1 cellular context compared by ENCODE assay signal in the genomic region with DNA sequence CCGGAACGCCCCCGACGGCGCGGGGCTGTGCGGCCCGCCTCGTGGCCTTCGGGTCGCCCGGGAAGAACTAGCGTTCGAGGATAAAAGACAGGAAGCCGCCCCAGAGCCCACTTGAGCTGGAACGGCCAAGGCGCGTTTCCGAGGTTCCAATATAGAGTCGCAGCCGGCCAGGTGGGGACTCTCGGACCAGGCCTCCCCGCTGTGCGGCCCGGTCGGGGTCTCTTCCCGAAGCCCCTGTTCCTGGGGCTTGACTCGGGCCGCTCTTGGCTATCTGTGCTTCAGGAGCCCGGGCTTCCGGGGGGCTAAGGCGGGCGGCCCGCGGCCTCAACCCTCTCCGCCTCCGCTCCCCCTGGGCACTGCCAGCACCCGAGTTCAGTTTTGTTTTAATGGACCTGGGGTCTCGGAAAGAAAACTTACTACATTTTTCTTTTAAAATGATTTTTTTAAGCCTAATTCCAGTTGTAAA.
TF ChIP-seq lines count a peak whose summit lies in the region.

No MANE protein-coding gene starts in this region.

TF ChIP-seq in K562, 482 proteins besides CTCF, POLR2A, EP300 and RAD21 (continued from another document and continues in another):
- TF ChIP-seq, protein P1, sequence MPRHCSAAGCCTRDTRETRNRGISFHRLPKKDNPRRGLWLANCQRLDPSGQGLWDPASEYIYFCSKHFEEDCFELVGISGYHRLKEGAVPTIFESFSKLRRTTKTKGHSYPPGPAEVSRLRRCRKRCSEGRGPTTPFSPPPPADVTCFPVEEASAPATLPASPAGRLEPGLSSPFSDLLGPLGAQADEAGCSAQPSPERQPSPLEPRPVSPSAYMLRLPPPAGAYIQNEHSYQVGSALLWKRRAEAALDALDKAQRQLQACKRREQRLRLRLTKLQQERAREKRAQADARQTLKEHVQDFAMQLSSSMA (CRISPR knock-in tag; IDR thresholded peaks at IDR 0.05): no peak
- TF ChIP-seq TAL1 (IDR thresholded peaks at IDR 0.05) (no peak), YBX1 (IDR thresholded peaks at IDR 0.05) (no peak), CBX2 (IDR thresholded peaks at IDR 0.05; ENCODE audit: insufficient read depth, low read length, poor library complexity, severe bottlenecking) (no peak), HOXB6 (CRISPR knock-in tag; IDR thresholded peaks at IDR 0.05; ENCODE audit: borderline replicate concordance) (no peak), ZNF583 (CRISPR knock-in tag; IDR thresholded peaks at IDR 0.05) (peak; percentile 59; the same call in 1 of the 2 replicates), ZNF77 (CRISPR knock-in tag; IDR thresholded peaks at IDR 0.05) (no peak), ZNF124 (CRISPR knock-in tag; IDR thresholded peaks at IDR 0.05) (no peak), ELF4 (CRISPR knock-in tag; IDR thresholded peaks at IDR 0.05) (no peak), RFX1 (IDR thresholded peaks at IDR 0.05) (no peak), POLR2G (IDR thresholded peaks at IDR 0.05; ENCODE audit: low read depth, low read length) (peak; percentile 48; the same call in 1 of the 2 replicates), DMBX1 (CRISPR knock-in tag; IDR thresholded peaks at IDR 0.05; ENCODE audit: borderline replicate concordance) (peak; percentile 80; the same call in 1 of the 2 replicates), ZNF41 (CRISPR knock-in tag; conservative IDR thresholded peaks at IDR 0.05) (no peak), IFI16 (CRISPR knock-in tag; IDR thresholded peaks at IDR 0.05) (no peak), CBX1 (IDR thresholded peaks at IDR 0.05; ENCODE audit: low read depth) (peak; percentile 29; the same call in 1 of the 2 replicates), ZBTB8A (IDR thresholded peaks at IDR 0.05; ENCODE audit: partially characterized antibody) (no peak), WHSC1 (IDR thresholded peaks at IDR 0.05; ENCODE audit: low read length) (no peak), IRF2 (CRISPR knock-in tag; IDR thresholded peaks at IDR 0.05) (no peak), ZNF589 (CRISPR knock-in tag; IDR thresholded peaks at IDR 0.05; ENCODE audit: low read depth) (no peak; the same call in 1 of the 2 replicates), MCM5 (IDR thresholded peaks at IDR 0.05; ENCODE audit: low read depth) (no peak)
- TF ChIP-seq, protein P2, sequence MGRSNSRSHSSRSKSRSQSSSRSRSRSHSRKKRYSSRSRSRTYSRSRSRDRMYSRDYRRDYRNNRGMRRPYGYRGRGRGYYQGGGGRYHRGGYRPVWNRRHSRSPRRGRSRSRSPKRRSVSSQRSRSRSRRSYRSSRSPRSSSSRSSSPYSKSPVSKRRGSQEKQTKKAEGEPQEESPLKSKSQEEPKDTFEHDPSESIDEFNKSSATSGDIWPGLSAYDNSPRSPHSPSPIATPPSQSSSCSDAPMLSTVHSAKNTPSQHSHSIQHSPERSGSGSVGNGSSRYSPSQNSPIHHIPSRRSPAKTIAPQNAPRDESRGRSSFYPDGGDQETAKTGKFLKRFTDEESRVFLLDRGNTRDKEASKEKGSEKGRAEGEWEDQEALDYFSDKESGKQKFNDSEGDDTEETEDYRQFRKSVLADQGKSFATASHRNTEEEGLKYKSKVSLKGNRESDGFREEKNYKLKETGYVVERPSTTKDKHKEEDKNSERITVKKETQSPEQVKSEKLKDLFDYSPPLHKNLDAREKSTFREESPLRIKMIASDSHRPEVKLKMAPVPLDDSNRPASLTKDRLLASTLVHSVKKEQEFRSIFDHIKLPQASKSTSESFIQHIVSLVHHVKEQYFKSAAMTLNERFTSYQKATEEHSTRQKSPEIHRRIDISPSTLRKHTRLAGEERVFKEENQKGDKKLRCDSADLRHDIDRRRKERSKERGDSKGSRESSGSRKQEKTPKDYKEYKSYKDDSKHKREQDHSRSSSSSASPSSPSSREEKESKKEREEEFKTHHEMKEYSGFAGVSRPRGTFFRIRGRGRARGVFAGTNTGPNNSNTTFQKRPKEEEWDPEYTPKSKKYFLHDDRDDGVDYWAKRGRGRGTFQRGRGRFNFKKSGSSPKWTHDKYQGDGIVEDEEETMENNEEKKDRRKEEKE (IDR thresholded peaks at IDR 0.05; ENCODE audit: borderline replicate concordance in 1 of 2, control insufficient read depth in 1 of 2, low read depth in 2 of 2, low read length in 1 of 2): no peak
- TF ChIP-seq, protein P3, sequence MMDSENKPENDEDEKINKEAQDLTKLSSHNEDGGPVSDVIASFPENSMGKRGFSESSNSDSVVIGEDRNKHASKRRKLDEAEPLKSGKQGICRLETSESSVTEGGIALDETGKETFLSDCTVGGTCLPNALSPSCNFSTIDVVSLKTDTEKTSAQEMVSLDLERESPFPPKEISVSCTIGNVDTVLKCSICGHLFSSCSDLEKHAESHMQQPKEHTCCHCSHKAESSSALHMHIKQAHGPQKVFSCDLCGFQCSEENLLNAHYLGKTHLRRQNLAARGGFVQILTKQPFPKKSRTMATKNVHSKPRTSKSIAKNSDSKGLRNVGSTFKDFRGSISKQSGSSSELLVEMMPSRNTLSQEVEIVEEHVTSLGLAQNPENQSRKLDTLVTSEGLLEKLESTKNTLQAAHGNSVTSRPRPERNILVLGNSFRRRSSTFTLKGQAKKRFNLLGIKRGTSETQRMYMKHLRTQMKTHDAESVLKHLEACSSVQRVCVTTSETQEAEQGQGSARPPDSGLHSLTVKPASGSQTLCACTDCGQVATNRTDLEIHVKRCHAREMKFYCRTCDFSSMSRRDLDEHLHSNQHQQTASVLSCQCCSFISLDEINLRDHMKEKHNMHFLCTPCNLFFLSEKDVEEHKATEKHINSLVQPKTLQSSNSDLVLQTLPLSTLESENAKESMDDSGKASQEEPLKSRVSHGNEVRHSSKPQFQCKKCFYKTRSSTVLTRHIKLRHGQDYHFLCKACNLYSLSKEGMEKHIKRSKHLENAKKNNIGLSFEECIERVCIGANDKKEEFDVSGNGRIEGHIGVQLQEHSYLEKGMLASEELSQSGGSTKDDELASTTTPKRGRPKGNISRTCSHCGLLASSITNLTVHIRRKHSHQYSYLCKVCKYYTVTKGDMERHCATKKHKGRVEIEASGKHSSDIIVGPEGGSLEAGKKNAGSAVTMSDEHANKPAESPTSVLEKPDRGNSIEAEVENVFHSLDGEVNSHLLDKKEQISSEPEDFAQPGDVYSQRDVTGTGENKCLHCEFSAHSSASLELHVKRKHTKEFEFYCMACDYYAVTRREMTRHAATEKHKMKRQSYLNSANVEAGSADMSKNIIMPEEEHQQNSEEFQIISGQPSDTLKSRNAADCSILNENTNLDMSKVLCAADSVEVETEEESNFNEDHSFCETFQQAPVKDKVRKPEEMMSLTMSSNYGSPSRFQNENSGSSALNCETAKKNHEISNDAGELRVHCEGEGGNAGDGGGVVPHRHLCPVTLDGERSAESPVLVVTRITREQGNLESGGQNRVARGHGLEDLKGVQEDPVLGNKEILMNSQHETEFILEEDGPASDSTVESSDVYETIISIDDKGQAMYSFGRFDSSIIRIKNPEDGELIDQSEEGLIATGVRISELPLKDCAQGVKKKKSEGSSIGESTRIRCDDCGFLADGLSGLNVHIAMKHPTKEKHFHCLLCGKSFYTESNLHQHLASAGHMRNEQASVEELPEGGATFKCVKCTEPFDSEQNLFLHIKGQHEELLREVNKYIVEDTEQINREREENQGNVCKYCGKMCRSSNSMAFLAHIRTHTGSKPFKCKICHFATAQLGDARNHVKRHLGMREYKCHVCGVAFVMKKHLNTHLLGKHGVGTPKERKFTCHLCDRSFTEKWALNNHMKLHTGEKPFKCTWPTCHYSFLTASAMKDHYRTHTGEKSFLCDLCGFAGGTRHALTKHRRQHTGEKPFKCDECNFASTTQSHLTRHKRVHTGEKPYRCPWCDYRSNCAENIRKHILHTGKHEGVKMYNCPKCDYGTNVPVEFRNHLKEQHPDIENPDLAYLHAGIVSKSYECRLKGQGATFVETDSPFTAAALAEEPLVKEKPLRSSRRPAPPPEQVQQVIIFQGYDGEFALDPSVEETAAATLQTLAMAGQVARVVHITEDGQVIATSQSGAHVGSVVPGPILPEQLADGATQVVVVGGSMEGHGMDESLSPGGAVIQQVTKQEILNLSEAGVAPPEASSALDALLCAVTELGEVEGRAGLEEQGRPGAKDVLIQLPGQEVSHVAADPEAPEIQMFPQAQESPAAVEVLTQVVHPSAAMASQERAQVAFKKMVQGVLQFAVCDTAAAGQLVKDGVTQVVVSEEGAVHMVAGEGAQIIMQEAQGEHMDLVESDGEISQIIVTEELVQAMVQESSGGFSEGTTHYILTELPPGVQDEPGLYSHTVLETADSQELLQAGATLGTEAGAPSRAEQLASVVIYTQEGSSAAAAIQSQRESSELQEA (IDR thresholded peaks at IDR 0.05; ENCODE audit: low read depth): no peak
- TF ChIP-seq, protein P4, sequence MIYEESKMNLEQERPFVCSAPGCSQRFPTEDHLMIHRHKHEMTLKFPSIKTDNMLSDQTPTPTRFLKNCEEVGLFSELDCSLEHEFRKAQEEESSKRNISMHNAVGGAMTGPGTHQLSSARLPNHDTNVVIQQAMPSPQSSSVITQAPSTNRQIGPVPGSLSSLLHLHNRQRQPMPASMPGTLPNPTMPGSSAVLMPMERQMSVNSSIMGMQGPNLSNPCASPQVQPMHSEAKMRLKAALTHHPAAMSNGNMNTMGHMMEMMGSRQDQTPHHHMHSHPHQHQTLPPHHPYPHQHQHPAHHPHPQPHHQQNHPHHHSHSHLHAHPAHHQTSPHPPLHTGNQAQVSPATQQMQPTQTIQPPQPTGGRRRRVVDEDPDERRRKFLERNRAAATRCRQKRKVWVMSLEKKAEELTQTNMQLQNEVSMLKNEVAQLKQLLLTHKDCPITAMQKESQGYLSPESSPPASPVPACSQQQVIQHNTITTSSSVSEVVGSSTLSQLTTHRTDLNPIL (CRISPR knock-in tag; IDR thresholded peaks at IDR 0.05): peak; percentile 68; the same call in 1 of the 2 replicates
- TF ChIP-seq, protein P5, sequence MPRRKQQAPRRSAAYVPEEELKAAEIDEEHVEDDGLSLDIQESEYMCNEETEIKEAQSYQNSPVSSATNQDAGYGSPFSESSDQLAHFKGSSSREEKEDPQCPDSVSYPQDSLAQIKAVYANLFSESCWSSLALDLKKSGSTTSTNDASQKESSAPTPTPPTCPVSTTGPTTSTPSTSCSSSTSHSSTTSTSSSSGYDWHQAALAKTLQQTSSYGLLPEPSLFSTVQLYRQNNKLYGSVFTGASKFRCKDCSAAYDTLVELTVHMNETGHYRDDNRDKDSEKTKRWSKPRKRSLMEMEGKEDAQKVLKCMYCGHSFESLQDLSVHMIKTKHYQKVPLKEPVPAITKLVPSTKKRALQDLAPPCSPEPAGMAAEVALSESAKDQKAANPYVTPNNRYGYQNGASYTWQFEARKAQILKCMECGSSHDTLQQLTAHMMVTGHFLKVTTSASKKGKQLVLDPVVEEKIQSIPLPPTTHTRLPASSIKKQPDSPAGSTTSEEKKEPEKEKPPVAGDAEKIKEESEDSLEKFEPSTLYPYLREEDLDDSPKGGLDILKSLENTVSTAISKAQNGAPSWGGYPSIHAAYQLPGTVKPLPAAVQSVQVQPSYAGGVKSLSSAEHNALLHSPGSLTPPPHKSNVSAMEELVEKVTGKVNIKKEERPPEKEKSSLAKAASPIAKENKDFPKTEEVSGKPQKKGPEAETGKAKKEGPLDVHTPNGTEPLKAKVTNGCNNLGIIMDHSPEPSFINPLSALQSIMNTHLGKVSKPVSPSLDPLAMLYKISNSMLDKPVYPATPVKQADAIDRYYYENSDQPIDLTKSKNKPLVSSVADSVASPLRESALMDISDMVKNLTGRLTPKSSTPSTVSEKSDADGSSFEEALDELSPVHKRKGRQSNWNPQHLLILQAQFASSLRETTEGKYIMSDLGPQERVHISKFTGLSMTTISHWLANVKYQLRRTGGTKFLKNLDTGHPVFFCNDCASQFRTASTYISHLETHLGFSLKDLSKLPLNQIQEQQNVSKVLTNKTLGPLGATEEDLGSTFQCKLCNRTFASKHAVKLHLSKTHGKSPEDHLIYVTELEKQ (CRISPR knock-in tag; IDR thresholded peaks at IDR 0.05): 0 out of 2 replicates have a peak, but pooled peaks have one; percentile 64
- TF ChIP-seq, protein P6, sequence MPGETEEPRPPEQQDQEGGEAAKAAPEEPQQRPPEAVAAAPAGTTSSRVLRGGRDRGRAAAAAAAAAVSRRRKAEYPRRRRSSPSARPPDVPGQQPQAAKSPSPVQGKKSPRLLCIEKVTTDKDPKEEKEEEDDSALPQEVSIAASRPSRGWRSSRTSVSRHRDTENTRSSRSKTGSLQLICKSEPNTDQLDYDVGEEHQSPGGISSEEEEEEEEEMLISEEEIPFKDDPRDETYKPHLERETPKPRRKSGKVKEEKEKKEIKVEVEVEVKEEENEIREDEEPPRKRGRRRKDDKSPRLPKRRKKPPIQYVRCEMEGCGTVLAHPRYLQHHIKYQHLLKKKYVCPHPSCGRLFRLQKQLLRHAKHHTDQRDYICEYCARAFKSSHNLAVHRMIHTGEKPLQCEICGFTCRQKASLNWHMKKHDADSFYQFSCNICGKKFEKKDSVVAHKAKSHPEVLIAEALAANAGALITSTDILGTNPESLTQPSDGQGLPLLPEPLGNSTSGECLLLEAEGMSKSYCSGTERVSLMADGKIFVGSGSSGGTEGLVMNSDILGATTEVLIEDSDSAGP (CRISPR knock-in tag; IDR thresholded peaks at IDR 0.05): no peak
